30 cellular contexts compared by ENCODE assay signal in the genomic region with DNA sequence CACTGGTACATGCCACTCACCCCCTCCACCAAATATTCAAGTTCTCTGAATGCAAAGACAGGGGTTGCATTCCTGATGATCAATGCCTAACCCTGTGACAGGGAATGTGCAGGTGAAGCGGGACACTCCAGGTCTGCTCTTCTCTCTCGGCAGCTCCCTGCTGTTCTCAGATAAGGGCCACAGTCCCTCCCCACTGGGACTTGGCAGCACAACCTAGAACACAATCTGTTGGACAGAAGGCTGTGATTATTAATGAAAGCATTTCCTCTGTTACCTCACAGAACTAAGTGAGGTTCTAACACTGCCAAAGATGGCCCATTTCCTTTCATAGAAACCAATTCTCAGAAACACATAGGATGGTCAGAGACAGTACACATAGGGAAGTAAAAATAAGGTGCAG. TPM values are rescaled to one million over a fixed set of nuclear protein-coding genes. Genes with fewer than 3 reads are reported as not detected.
DNase-seq lines count a peak whose midpoint lies in the region; ATAC-seq and TF ChIP-seq lines count a peak whose summit lies in the region.
"Had no signal": no experiment of that assay in that cellular context is flagged by ENCODE, and none has a peak within 500 bp of the region (broad histone marks: within the 10 kb centered on the region; RNA-seq: fewer than 3 reads in every experiment).

No MANE protein-coding gene starts in this region.

- H3K9me3 Mint-ChIP-seq in stimulated activated naive B cell treated with anti-CD40 and anti-IgM and Interleukin-4, amounts not matched to agents 10 μg/mL and 1 μg/mL and 100 μg/mL, for 72 hours, result no peaks in the 10 kb centered on the region
- H3K9me3 Mint-ChIP-seq: activated naive CD4-positive, alpha-beta T cell treated with anti-CD3 and anti-CD28 coated beads, Interleukin-2, amount 50 U/mL, for 24 hours; stimulated activated effector memory CD8-positive, alpha-beta T cell treated with anti-CD3 and anti-CD28 coated beads, Interleukin-12 subunit alpha, Interleukin-12 subunit beta, amount 100 ng/mL, for 72 hours; T-helper 2 cell treated with Interferon-gamma antibody and Interleukin-4, amounts not matched to agents 5 μg/mL and 100 μg/mL, for 36 hours had no signal

- no peaks in the 10 kb centered on the region for H3K4me1 Mint-ChIP-seq in stimulated activated naive B cell treated with anti-CD40 and anti-IgM and Interleukin-4, amounts not matched to agents 10 μg/mL and 1 μg/mL and 100 μg/mL, for 72 hours
- H3K4me1 Mint-ChIP-seq: activated naive CD4-positive, alpha-beta T cell treated with anti-CD3 and anti-CD28 coated beads, Interleukin-2, amount 50 U/mL, for 24 hours; activated T-helper 17 cell treated with anti-CD3 and anti-CD28 coated beads, Interleukin-2, amount 50 U/mL, for 72 hours; stimulated activated effector memory CD8-positive, alpha-beta T cell treated with anti-CD3 and anti-CD28 coated beads, Interleukin-12 subunit alpha, Interleukin-12 subunit beta, amount 100 ng/mL, for 72 hours had no signal

- no peaks in the 10 kb centered on the region for H3K79me1 ChIP-seq in neuronal stem cell (ENCODE audit: low read depth, low read length)

- H3K4me3 ChIP-seq in AG10803 (ENCODE audit: low read length) (no peak overlapping the region), cardiac fibroblast (replicated peaks in 1 of 2; ENCODE audit: low read depth in 2 of 2, low read length in 2 of 2) (no peak overlapping the region), neuronal stem cell (ENCODE audit: low read length in 2 of 2) (no peak overlapping the region)
- H3K4me3 ChIP-seq: A549, smooth muscle cell, thoracic aorta, vagina had no signal

- H3K27me3 ChIP-seq in neuronal stem cell (ENCODE audit: control insufficient read depth in 3 of 3, insufficient read depth in 3 of 3, low read depth in 1 of 3, low read length in 3 of 3), result no peaks in the 10 kb centered on the region
- H3K27me3 ChIP-seq: BE2C, vagina had no signal

- no peak overlapping the region for H3K4me3 Mint-ChIP-seq in stimulated activated naive B cell treated with anti-CD40 and anti-IgM and Interleukin-4, amounts not matched to agents 10 μg/mL and 1 μg/mL and 100 μg/mL, for 72 hours
- H3K4me3 Mint-ChIP-seq: activated naive CD4-positive, alpha-beta T cell treated with anti-CD3 and anti-CD28 coated beads, Interleukin-2, amount 50 U/mL, for 24 hours; activated T-helper 17 cell treated with anti-CD3 and anti-CD28 coated beads, Interleukin-2, amount 50 U/mL, for 72 hours; stimulated activated effector memory CD8-positive, alpha-beta T cell treated with anti-CD3 and anti-CD28 coated beads, Interleukin-12 subunit alpha, Interleukin-12 subunit beta, amount 100 ng/mL, for 72 hours; T-helper 2 cell treated with Interferon-gamma antibody and Interleukin-4, amounts not matched to agents 5 μg/mL and 100 μg/mL, for 36 hours had no signal

- H3K9me3 ChIP-seq in neuronal stem cell (replicated peaks in 1 of 2; ENCODE audit: control insufficient read depth in 2 of 2, insufficient read depth in 1 of 2, low read depth in 1 of 2, low read length in 2 of 2), result no peaks in the 10 kb centered on the region
- H3K9me3 ChIP-seq: A549, BE2C, thoracic aorta, vagina had no signal

- H3K23ac ChIP-seq in neuronal stem cell (ENCODE audit: low read depth, low read length, poor library complexity), result no peak overlapping the region

- H2BK120ac ChIP-seq in neuronal stem cell (ENCODE audit: low read depth, low read length), result no peak overlapping the region

- peak; percentile 9 for DNase-seq in AG10803 (ENCODE audit: low read depth)
- peak; percentile 54 for DNase-seq in NCI-H226
- peak; percentile 49 to 67 for DNase-seq in cardiac fibroblast (ENCODE audit: low read depth in 2 of 2)
- no peak for DNase-seq in Right ventricle myocardium superior
- no peak for DNase-seq in neuronal stem cell (ENCODE audit: low spot score)
- no peak for DNase-seq in stimulated activated naive B cell treated with anti-CD40 and anti-IgM and Interleukin-4, amounts not matched to agents 10 μg/mL and 1 μg/mL and 100 μg/mL, for 72 hours
- no peak for DNase-seq in putamen (ENCODE audit: low spot score)
- DNase-seq: activated CD8-positive, alpha-beta memory T cell treated with anti-CD3 and anti-CD28 coated beads, Interleukin-2, amount 50 U/mL, for 4 hours; BE2C; DMS79; head of caudate nucleus; KBM-7; NCI-H1694; NCI-H2171; NCI-H748 treated with DMSO at 0.1 percent for 48 hours; nucleus accumbens; WERI-Rb-1 had no signal

- H2AK5ac ChIP-seq in neuronal stem cell (ENCODE audit: low read depth, low read length), result no peak overlapping the region

- H3K9ac ChIP-seq in neuronal stem cell (ENCODE audit: low read depth, low read length, poor library complexity), result no peak overlapping the region

- no peak overlapping the region for H2BK12ac ChIP-seq in neuronal stem cell (ENCODE audit: low read length)

- ATAC-seq in Right ventricle myocardium superior (ENCODE audit: poor library complexity), result peak; percentile 90
- no peak for ATAC-seq in GM21737 (IDR thresholded peaks at IDR 0.05; ENCODE audit: unreplicated experiment)
- ATAC-seq in stimulated activated naive B cell treated with anti-CD40 and anti-IgM and Interleukin-4, amounts not matched to agents 10 μg/mL and 1 μg/mL and 100 μg/mL, for 72 hours (replicated peaks), result no peak
- ATAC-seq: A549; activated T-helper 17 cell treated with anti-CD3 and anti-CD28 coated beads, Interleukin-2, amount 50 U/mL, for 72 hours; SK-N-SH treated with all-trans-retinoic acid at 6 μM for 48 hours; stimulated activated effector memory CD8-positive, alpha-beta T cell treated with anti-CD3 and anti-CD28 coated beads, Interleukin-12 subunit alpha, Interleukin-12 subunit beta, amount 100 ng/mL, for 72 hours had no signal

- H3K27me3 Mint-ChIP-seq in stimulated activated naive B cell treated with anti-CD40 and anti-IgM and Interleukin-4, amounts not matched to agents 10 μg/mL and 1 μg/mL and 100 μg/mL, for 72 hours, result peaks cover 4 to 13% of the 10 kb centered on the region in 2 donors
- H3K27me3 Mint-ChIP-seq: activated naive CD4-positive, alpha-beta T cell treated with anti-CD3 and anti-CD28 coated beads, Interleukin-2, amount 50 U/mL, for 24 hours had no signal

- H3K36me3 ChIP-seq in neuronal stem cell (replicated peaks in 1 of 2; ENCODE audit: control insufficient read depth in 2 of 2, insufficient read depth in 2 of 2, low read length in 2 of 2), result no peaks in the 10 kb centered on the region
- H3K36me3 ChIP-seq: BE2C, thoracic aorta, vagina, WERI-Rb-1 had no signal

- H2BK5ac ChIP-seq in neuronal stem cell (ENCODE audit: low read length), result no peak overlapping the region

- H3K18ac ChIP-seq in neuronal stem cell (ENCODE audit: low read length), result no peak overlapping the region

- TF ChIP-seq CTCF in AG10803 (conservative IDR thresholded peaks at IDR 0.05; ENCODE audit: low read length), result no peak
- no peak for TF ChIP-seq CTCF in cardiac fibroblast (IDR thresholded peaks at IDR 0.05; ENCODE audit: low read depth, low read length)

- no peak overlapping the region for H3K4me2 ChIP-seq in neuronal stem cell (ENCODE audit: insufficient read depth, low read length, poor library complexity, severe bottlenecking)
- H3K4me2 ChIP-seq: A549, smooth muscle cell had no signal

- H3K4me1 ChIP-seq in neuronal stem cell (ENCODE audit: control insufficient read depth in 2 of 2, insufficient read depth in 1 of 2, low read depth in 1 of 2, low read length in 2 of 2), result no peaks in the 10 kb centered on the region
- H3K4me1 ChIP-seq: A549, BE2C had no signal

- no peak overlapping the region for H3K27ac ChIP-seq in neuronal stem cell (replicated peaks; ENCODE audit: low read length)
- H3K27ac ChIP-seq: A549, thoracic aorta, vagina, WERI-Rb-1 had no signal

- WGBS in neuronal stem cell (ENCODE audit: extremely low coverage in 2 of 2, insufficient read length in 2 of 2, insufficient replicate concordance in 1 of 2), 2 donors, result no CpG with 5 or more reads among the region's 2 CpGs

- no peaks in the 10 kb centered on the region for H3K36me3 Mint-ChIP-seq in stimulated activated naive B cell treated with anti-CD40 and anti-IgM and Interleukin-4, amounts not matched to agents 10 μg/mL and 1 μg/mL and 100 μg/mL, for 72 hours
- H3K36me3 Mint-ChIP-seq: activated naive CD4-positive, alpha-beta T cell treated with anti-CD3 and anti-CD28 coated beads, Interleukin-2, amount 50 U/mL, for 24 hours; stimulated activated effector memory CD8-positive, alpha-beta T cell treated with anti-CD3 and anti-CD28 coated beads, Interleukin-12 subunit alpha, Interleukin-12 subunit beta, amount 100 ng/mL, for 72 hours had no signal

- H4K91ac ChIP-seq in neuronal stem cell (ENCODE audit: low read depth, low read length, poor library complexity), result no peak overlapping the region

- intact Hi-C loops in Right ventricle myocardium superior (cut with DNase I), result no loop called here

- no peak overlapping the region for H3K27ac Mint-ChIP-seq in stimulated activated naive B cell treated with anti-CD40 and anti-IgM and Interleukin-4, amounts not matched to agents 10 μg/mL and 1 μg/mL and 100 μg/mL, for 72 hours
- H3K27ac Mint-ChIP-seq: activated naive CD4-positive, alpha-beta T cell treated with anti-CD3 and anti-CD28 coated beads, Interleukin-2, amount 50 U/mL, for 24 hours; activated T-helper 17 cell treated with anti-CD3 and anti-CD28 coated beads, Interleukin-2, amount 50 U/mL, for 72 hours; stimulated activated effector memory CD8-positive, alpha-beta T cell treated with anti-CD3 and anti-CD28 coated beads, Interleukin-12 subunit alpha, Interleukin-12 subunit beta, amount 100 ng/mL, for 72 hours; T-helper 2 cell treated with Interferon-gamma antibody and Interleukin-4, amounts not matched to agents 5 μg/mL and 100 μg/mL, for 36 hours had no signal

- H3K4ac ChIP-seq in neuronal stem cell (ENCODE audit: low read length), result no peak overlapping the region

- H3K14ac ChIP-seq in neuronal stem cell (ENCODE audit: low read length), result no peak overlapping the region

- no peak overlapping the region for H2AFZ ChIP-seq in neuronal stem cell (ENCODE audit: low read length)

- no peak overlapping the region for H2BK15ac ChIP-seq in neuronal stem cell (ENCODE audit: low read length)

- H4K8ac ChIP-seq in neuronal stem cell (ENCODE audit: low read depth, low read length), result no peak overlapping the region

RNA-seq across cellular contexts. Expression of gene VSNL1, which starts 42.7 kb away (rescaled TPM):
- total RNA-seq in Right ventricle myocardium superior, result 10.4 TPM
- 1.9 TPM for polyA plus RNA-seq in neuronal stem cell (2013, experiment 1 of 2)
- 2.3 TPM for polyA plus RNA-seq in neuronal stem cell (2013, experiment 2 of 2)
- total RNA-seq: activated T-helper 17 cell treated with anti-CD3 and anti-CD28 coated beads, Interleukin-2, amount 50 U/mL, for 72 hours; chondrocyte; HT-29; mesenteric fat pad; thoracic aorta had no signal
- polyA plus RNA-seq: A549 had no signal

Comparison
In these comparisons a context has a peak if more than half of its experiments do, and no peak if none do; other contexts are left out.
1. DNase-seq: peak in AG10803 (single experiment), NCI-H226 (single experiment) and cardiac fibroblast (2 of 2); none in Right ventricle myocardium superior (single experiment), neuronal stem cell (single experiment), stimulated activated naive B cell treated with anti-CD40 and anti-IgM and Interleukin-4, amounts not matched to agents 10 μg/mL and 1 μg/mL and 100 μg/mL, for 72 hours (single experiment) and putamen (single experiment).